9 cellular contexts compared by ENCODE assay signal in genomic region chr2:55111570-55112228, GRCh38.
DNase-seq lines count a peak whose midpoint lies in the region; ATAC-seq and TF ChIP-seq lines count a peak whose summit lies in the region.
"Had no signal": no experiment of that assay in that cellular context is flagged by ENCODE, and none has a peak within 500 bp of the region (broad histone marks: within the 10 kb centered on the region; RNA-seq: fewer than 3 reads in every experiment).

No MANE protein-coding gene starts in this region.

- H3K36me3 Mint-ChIP-seq in activated CD8-positive, alpha-beta T cell treated with anti-CD3 and anti-CD28 coated beads for 36 hours (ENCODE audit: low read depth), result no peaks in the 10 kb centered on the region

- no peaks in the 10 kb centered on the region for H3K27me3 Mint-ChIP-seq in activated CD8-positive, alpha-beta T cell treated with anti-CD3 and anti-CD28 coated beads for 36 hours

- DNase-seq in ELR (ENCODE audit: low read depth) (peak; percentile 97), NCI-H2107 treated with DMSO at 0.1 percent for 48 hours (lab: John Stamatoyannopoulos, UW; ENCODE audit: unreplicated experiment) (peak; percentile 98), hippocampal formation (lab: John Stamatoyannopoulos, UW) (peak; percentile 58 to 62), skeletal muscle cell (ENCODE audit: low read depth) (peak; percentile 93), NCI-H2196 (lab: John Stamatoyannopoulos, UW; ENCODE audit: unreplicated experiment) (no peak), NCI-H1105 treated with DMSO at 0.1 percent for 48 hours (lab: John Stamatoyannopoulos, UW) (no peak)
- no peak for DNase-seq in activated CD8-positive, alpha-beta T cell treated with anti-CD3 and anti-CD28 coated beads for 36 hours

- no peaks in the 10 kb centered on the region for H3K9me3 Mint-ChIP-seq in activated CD8-positive, alpha-beta T cell treated with anti-CD3 and anti-CD28 coated beads for 36 hours

- POLR2A ChIA-PET in activated CD8-positive, alpha-beta T cell treated with anti-CD3 and anti-CD28 coated beads for 36 hours (lab: Charles Lee), result interaction anchor here (1.3 kb wide), 1 partner anchor 8 kb away, joined by 3 read pairs; no protein-coding TSS in a partner anchor

- no peak for TF ChIP-seq CTCF in activated CD8-positive, alpha-beta T cell treated with anti-CD3 and anti-CD28 coated beads for 36 hours (IDR thresholded peaks at IDR 0.05)

- no peak overlapping the region for H3K27ac Mint-ChIP-seq in activated CD8-positive, alpha-beta T cell treated with anti-CD3 and anti-CD28 coated beads for 36 hours

- CTCF ChIA-PET in activated CD8-positive, alpha-beta T cell treated with anti-CD3 and anti-CD28 coated beads for 36 hours (lab: Charles Lee), result interaction anchor here (1.5 kb wide), 1 partner anchor 22 kb away, joined by 3 read pairs; no protein-coding TSS in a partner anchor

- no peak for ATAC-seq in activated CD8-positive, alpha-beta T cell treated with anti-CD3 and anti-CD28 coated beads for 36 hours

- peak overlapping the region; percentile 97 for H3K27ac ChIP-seq in angular gyrus (ENCODE audit: low read depth, low read length)
- H3K27ac ChIP-seq: KMS-11 had no signal

- intact Hi-C loops in activated CD8-positive, alpha-beta T cell treated with anti-CD3 and anti-CD28 coated beads for 36 hours (cut with micrococcal nuclease), result no loop called here

- no peak overlapping the region for H3K4me3 Mint-ChIP-seq in activated CD8-positive, alpha-beta T cell treated with anti-CD3 and anti-CD28 coated beads for 36 hours

- H3K4me1 Mint-ChIP-seq in activated CD8-positive, alpha-beta T cell treated with anti-CD3 and anti-CD28 coated beads for 36 hours (ENCODE audit: low read depth), result peaks cover 3% of the 10 kb centered on the region

- no peak overlapping the region for H3K4me3 ChIP-seq in skeletal muscle cell (ENCODE audit: low read depth, low read length)

Comparison
In these comparisons a context has a peak if more than half of its experiments do, and no peak if none do; other contexts are left out.
1. DNase-seq: peak in ELR (single experiment), NCI-H2107 treated with DMSO at 0.1 percent for 48 hours (single experiment), hippocampal formation (2 of 2) and skeletal muscle cell (single experiment); none in NCI-H2196 (single experiment), NCI-H1105 treated with DMSO at 0.1 percent for 48 hours (single experiment) and activated CD8-positive, alpha-beta T cell treated with anti-CD3 and anti-CD28 coated beads for 36 hours (single experiment).